Comparison of ENCODE assay signal across 27 cellular contexts in the genomic region with DNA sequence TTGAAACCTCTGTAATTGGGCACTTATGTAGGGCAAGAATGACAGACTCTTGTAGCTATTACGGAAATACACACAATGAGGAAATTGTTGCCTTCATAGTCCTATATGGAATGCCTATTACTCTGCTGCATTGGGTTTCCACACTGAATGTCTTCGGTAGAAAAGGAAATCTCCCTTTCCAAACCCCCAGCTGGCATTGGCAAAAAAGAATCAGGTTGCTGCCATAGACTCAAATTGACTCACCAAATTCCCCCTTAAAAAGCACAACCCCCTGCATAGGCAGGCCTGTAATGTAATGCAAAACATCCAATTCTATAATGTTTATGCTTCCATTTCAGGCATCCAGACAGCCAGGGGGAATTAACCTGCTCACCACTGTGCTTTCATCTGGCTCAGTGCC. TPM values are rescaled to one million over a fixed set of nuclear protein-coding genes. Genes with fewer than 3 reads are reported as not detected.
"Had no signal": no experiment of that assay in that cellular context is flagged by ENCODE, and none has a peak within 500 bp of the region (broad histone marks: within the 10 kb centered on the region; RNA-seq: fewer than 3 reads in every experiment).

No MANE protein-coding gene starts in this region.

- H3K36me3 Mint-ChIP-seq: activated naive CD8-positive, alpha-beta T cell had no signal

- H3K27me3 Mint-ChIP-seq: activated CD4-positive, alpha-beta T cell treated with anti-CD3 and anti-CD28 coated beads, Interleukin-2, amount 10 ng/mL, durations not matched to agents 7 days and 5 days; activated naive CD8-positive, alpha-beta T cell had no signal

- H3K27ac ChIP-seq: body of pancreas, coronary artery, esophagus muscularis mucosa, foreskin keratinocyte, gastrocnemius medialis, heart left ventricle had no signal

- H3K9me3 ChIP-seq: body of pancreas, esophagus muscularis mucosa, gastrocnemius medialis, heart left ventricle had no signal

- DNase-seq: activated CD4-positive, alpha-beta memory T cell treated with anti-CD3 and anti-CD28 coated beads, Interleukin-2, amount 10 ng/mL, durations not matched to agents 7 days and 5 days; activated CD4-positive, alpha-beta T cell treated with anti-CD3 and anti-CD28 coated beads for 1 hour; activated CD4-positive, alpha-beta T cell treated with anti-CD3 and anti-CD28 coated beads for 4 hours; activated CD4-positive, alpha-beta T cell treated with anti-CD3 and anti-CD28 coated beads, Interleukin-2, amount 10 ng/mL, durations not matched to agents 7 days and 5 days; activated CD4-positive, alpha-beta T cell treated with anti-CD3 and anti-CD28 coated beads, Interleukin-2, amount 50 U/mL, for 4 hours; activated CD8-positive, alpha-beta memory T cell treated with anti-CD3 and anti-CD28 coated beads, Interleukin-2, amount 50 U/mL, for 48 hours; activated gamma-delta T cell treated with Interleukin-2 at 50 U/mL for 16 hours; activated naive CD4-positive, alpha-beta T cell treated with anti-CD3 and anti-CD28 coated beads, Interleukin-2, amount 50 U/mL, for 16 hours; activated naive CD4-positive, alpha-beta T cell treated with Interleukin-2 at 50 U/mL for 16 hours; activated T-cell treated with anti-CD3 and anti-CD28 coated beads for 4 hours; activated T-cell treated with anti-CD3 and anti-CD28 coated beads, Interleukin-2, amount 50 U/mL, for 24 hours; activated T-cell treated with anti-CD3 and anti-CD28 coated beads, Interleukin-2, amount 50 U/mL, for 72 hours; amniotic stem cell; body of pancreas; cerebellar nuclear complex; effector CD4-positive, alpha-beta T cell; effector memory CD8-positive, alpha-beta T cell; erythroblast; foreskin keratinocyte; gastrocnemius medialis; glutamatergic neuron; heart left ventricle; T-helper 2 cell had no signal

- H3K36me3 ChIP-seq: esophagus muscularis mucosa, gastrocnemius medialis, heart left ventricle had no signal

- H3K27ac Mint-ChIP-seq: activated CD4-positive, alpha-beta memory T cell treated with anti-CD3 and anti-CD28 coated beads, Interleukin-2, amount 10 ng/mL, durations not matched to agents 7 days and 5 days; activated CD4-positive, alpha-beta T cell treated with anti-CD3 and anti-CD28 coated beads, Interleukin-2, amount 10 ng/mL, durations not matched to agents 7 days and 5 days; activated naive CD8-positive, alpha-beta T cell; activated T-cell treated with anti-CD3 and anti-CD28 coated beads, Interleukin-2, amount 50 U/mL, for 24 hours; activated T-cell treated with anti-CD3 and anti-CD28 coated beads, Interleukin-2, amount 50 U/mL, for 72 hours; dendritic cell treated with granulocyte-macrophage colony-stimulating factor and Interleukin-4, amounts not matched to agents 40 ng/mL and 50 ng/mL, for 4 days; effector memory CD8-positive, alpha-beta T cell had no signal

- H3K4me1 Mint-ChIP-seq: activated CD4-positive, alpha-beta memory T cell treated with anti-CD3 and anti-CD28 coated beads, Interleukin-2, amount 10 ng/mL, durations not matched to agents 7 days and 5 days had no signal

- H3K4me3 ChIP-seq: body of pancreas, coronary artery, esophagus muscularis mucosa, gastrocnemius medialis, heart left ventricle had no signal

- H3K9me3 Mint-ChIP-seq: activated CD4-positive, alpha-beta memory T cell treated with anti-CD3 and anti-CD28 coated beads, Interleukin-2, amount 10 ng/mL, durations not matched to agents 7 days and 5 days; activated CD4-positive, alpha-beta T cell treated with anti-CD3 and anti-CD28 coated beads, Interleukin-2, amount 10 ng/mL, durations not matched to agents 7 days and 5 days; activated T-cell treated with anti-CD3 and anti-CD28 coated beads, Interleukin-2, amount 50 U/mL, for 24 hours; activated T-cell treated with anti-CD3 and anti-CD28 coated beads, Interleukin-2, amount 50 U/mL, for 72 hours; dendritic cell treated with granulocyte-macrophage colony-stimulating factor and Interleukin-4, amounts not matched to agents 40 ng/mL and 50 ng/mL, for 4 days; effector memory CD8-positive, alpha-beta T cell had no signal

- H3K4me3 Mint-ChIP-seq: activated CD4-positive, alpha-beta memory T cell treated with anti-CD3 and anti-CD28 coated beads, Interleukin-2, amount 10 ng/mL, durations not matched to agents 7 days and 5 days; activated CD4-positive, alpha-beta T cell treated with anti-CD3 and anti-CD28 coated beads, Interleukin-2, amount 10 ng/mL, durations not matched to agents 7 days and 5 days; activated naive CD8-positive, alpha-beta T cell; activated T-cell treated with anti-CD3 and anti-CD28 coated beads, Interleukin-2, amount 50 U/mL, for 24 hours; activated T-cell treated with anti-CD3 and anti-CD28 coated beads, Interleukin-2, amount 50 U/mL, for 72 hours; dendritic cell treated with granulocyte-macrophage colony-stimulating factor and Interleukin-4, amounts not matched to agents 40 ng/mL and 50 ng/mL, for 4 days; effector memory CD8-positive, alpha-beta T cell had no signal

- ATAC-seq: activated T-cell treated with anti-CD3 and anti-CD28 coated beads, Interleukin-2, amount 50 U/mL, for 72 hours; body of pancreas; effector memory CD8-positive, alpha-beta T cell; foreskin keratinocyte; gastrocnemius medialis; heart left ventricle had no signal

- H3K27me3 ChIP-seq: body of pancreas, foreskin keratinocyte, gastrocnemius medialis had no signal

- H3K4me1 ChIP-seq: body of pancreas, esophagus muscularis mucosa, foreskin keratinocyte, gastrocnemius medialis, heart left ventricle had no signal

RNA-seq across cellular contexts. Expression of a gene that starts 44.8 kb away (rescaled TPM):
- total RNA-seq: activated CD4-positive, alpha-beta memory T cell treated with anti-CD3 and anti-CD28 coated beads, Interleukin-2, amount 10 ng/mL, durations not matched to agents 7 days and 5 days; activated CD4-positive, alpha-beta T cell treated with anti-CD3 and anti-CD28 coated beads, Interleukin-2, amount 10 ng/mL, durations not matched to agents 7 days and 5 days; foreskin keratinocyte had no signal
- polyA plus RNA-seq: foreskin keratinocyte had no signal
